ENCODE assay signal across 10 cellular contexts in genomic region chrX:39816871-39817731, GRCh38.
DNase-seq lines count a peak whose midpoint lies in the region; ATAC-seq and TF ChIP-seq lines count a peak whose summit lies in the region.
"Had no signal": no experiment of that assay in that cellular context is flagged by ENCODE, and none has a peak within 500 bp of the region (broad histone marks: within the 10 kb centered on the region; RNA-seq: fewer than 3 reads in every experiment).

No MANE protein-coding gene starts in this region.

- no peak overlapping the region for H3K9ac ChIP-seq in SK-N-SH

- H3K9me2 ChIP-seq in SK-N-SH = no peaks in the 10 kb centered on the region

- H3K4me1 Mint-ChIP-seq in activated CD4-positive, alpha-beta T cell treated with anti-CD3 and anti-CD28 coated beads, Interleukin-2, amount 10 ng/mL, durations not matched to agents 7 days and 5 days = peaks cover 33% of the 10 kb centered on the region
- peaks cover 26% of the 10 kb centered on the region for H3K4me1 Mint-ChIP-seq in stimulated activated effector memory CD8-positive, alpha-beta T cell treated with anti-CD3 and anti-CD28 coated beads, Interleukin-12 subunit alpha, Interleukin-12 subunit beta, amount 100 ng/mL, for 72 hours

- peaks cover 5% of the 10 kb centered on the region for H3K27me3 ChIP-seq in SK-N-SH (ENCODE audit: insufficient read depth)

- CTCF ChIA-PET in activated CD4-positive, alpha-beta T cell treated with anti-CD3 and anti-CD28 coated beads, Interleukin-2, amount 10 ng/mL, durations not matched to agents 7 days and 5 days (lab: Charles Lee) = interaction anchor here (0.6 to 3.2 kb wide), 5 partner anchors 10 to 351 kb away, joined by 3 to 10 read pairs (median 3); no protein-coding TSS in a partner anchor
- CTCF ChIA-PET in SK-N-SH (lab: Yijun Ruan, JAX) = interaction anchor here (1.3 to 2.5 kb wide), 3 partner anchors 33 to 272 kb away, joined by 3 to 9 read pairs (median 6); no protein-coding TSS in a partner anchor

- H3K4me3 ChIP-seq in SK-N-SH (ENCODE audit: low read depth in 2 of 2, low read length in 1 of 2) = 0 out of 4 replicates have a peak overlapping the region, but pooled peaks of 1 of the 2 experiments have one; percentile 25
- H3K4me3 ChIP-seq in fibroblast of mammary gland (ENCODE audit: control insufficient read depth, low read depth, low read length) = no peak overlapping the region
- H3K4me3 ChIP-seq: prostate gland had no signal

- H3K36me3 Mint-ChIP-seq in activated CD4-positive, alpha-beta T cell treated with anti-CD3 and anti-CD28 coated beads, Interleukin-2, amount 10 ng/mL, durations not matched to agents 7 days and 5 days (ENCODE audit: low read depth) = no peaks in the 10 kb centered on the region
- H3K36me3 Mint-ChIP-seq in stimulated activated effector memory CD8-positive, alpha-beta T cell treated with anti-CD3 and anti-CD28 coated beads, Interleukin-12 subunit alpha, Interleukin-12 subunit beta, amount 100 ng/mL, for 72 hours = no peaks in the 10 kb centered on the region
- H3K36me3 Mint-ChIP-seq: CD4-positive, CD25-positive, alpha-beta regulatory T cell had no signal

- ATAC-seq in stimulated activated effector memory CD8-positive, alpha-beta T cell treated with anti-CD3 and anti-CD28 coated beads, Interleukin-12 subunit alpha, Interleukin-12 subunit beta, amount 100 ng/mL, for 72 hours = peak; percentile 56
- ATAC-seq in GM19395 (IDR thresholded peaks at IDR 0.05; ENCODE audit: unreplicated experiment) = no peak

- no peaks in the 10 kb centered on the region for H3K9me3 ChIP-seq in SK-N-SH
- H3K9me3 ChIP-seq: prostate gland had no signal

- no peaks in the 10 kb centered on the region for H3K9me3 Mint-ChIP-seq in activated CD4-positive, alpha-beta T cell treated with anti-CD3 and anti-CD28 coated beads, Interleukin-2, amount 10 ng/mL, durations not matched to agents 7 days and 5 days
- H3K9me3 Mint-ChIP-seq in stimulated activated effector memory CD8-positive, alpha-beta T cell treated with anti-CD3 and anti-CD28 coated beads, Interleukin-12 subunit alpha, Interleukin-12 subunit beta, amount 100 ng/mL, for 72 hours = no peaks in the 10 kb centered on the region

- no peaks in the 10 kb centered on the region for H3K36me3 ChIP-seq in SK-N-SH (replicated peaks in 1 of 2; ENCODE audit: control insufficient read depth in 1 of 2, insufficient read depth in 2 of 2, low read length in 1 of 2)
- H3K36me3 ChIP-seq: prostate gland had no signal

- no peak for TF ChIP-seq CTCF in SK-N-SH (IDR thresholded peaks at IDR 0.05)
- TF ChIP-seq CTCF in fibroblast of mammary gland (conservative IDR thresholded peaks at IDR 0.05; ENCODE audit: control insufficient read depth, insufficient read depth, low read depth, low read length) = no peak

- no peaks in the 10 kb centered on the region for H3K79me2 ChIP-seq in SK-N-SH (ENCODE audit: insufficient read depth)

- no peaks in the 10 kb centered on the region for H3F3A ChIP-seq in SK-N-SH (replicated peaks; ENCODE audit: insufficient read depth)

- peak; percentile 8 for DNase-seq in activated CD4-positive, alpha-beta T cell treated with anti-CD3 and anti-CD28 coated beads, Interleukin-2, amount 10 ng/mL, durations not matched to agents 7 days and 5 days
- no peak for DNase-seq in activated CD4-positive, alpha-beta T cell treated with anti-CD3 and anti-CD28 coated beads for 48 hours
- no peak for DNase-seq in SK-N-SH
- peak; percentile 62 for DNase-seq in fibroblast of mammary gland (ENCODE audit: low read depth)
- no peak for DNase-seq in stimulated activated effector memory CD8-positive, alpha-beta T cell treated with anti-CD3 and anti-CD28 coated beads, Interleukin-12 subunit alpha, Interleukin-12 subunit beta, amount 100 ng/mL, for 72 hours (ENCODE audit: low spot score in 2 of 2)
- DNase-seq in NCI-H1092 (lab: John Stamatoyannopoulos, UW) = no peak
- no peak for DNase-seq in T-helper 9 cell

- H3K4me1 ChIP-seq in SK-N-SH (ENCODE audit: control insufficient read depth in 1 of 2, insufficient read depth in 2 of 2, low read depth in 1 of 2, low read length in 1 of 2) = peaks cover 0 to 65% of the 10 kb centered on the region in 2 experiments; a peak in 1 of 4 replicates
- H3K4me1 ChIP-seq: prostate gland had no signal

- POLR2A ChIA-PET in activated CD4-positive, alpha-beta T cell treated with anti-CD3 and anti-CD28 coated beads, Interleukin-2, amount 10 ng/mL, durations not matched to agents 7 days and 5 days (lab: Charles Lee) = interaction anchor here (0.6 kb wide), 1 partner anchor 440 kb away, joined by 8 read pairs; no protein-coding TSS in a partner anchor
- POLR2A ChIA-PET in SK-N-SH (lab: Yijun Ruan, JAX) = interaction anchor here (0.8 to 2.4 kb wide), 3 partner anchors 101 to 193 kb away, joined by 3 to 11 read pairs (median 5); no protein-coding TSS in a partner anchor

- H3K27me3 Mint-ChIP-seq in activated CD4-positive, alpha-beta T cell treated with anti-CD3 and anti-CD28 coated beads, Interleukin-2, amount 10 ng/mL, durations not matched to agents 7 days and 5 days = peaks cover 5% of the 10 kb centered on the region

- H3K4me2 ChIP-seq in SK-N-SH = peak overlapping the region; percentile 31; the same call in 1 of the 2 replicates

- 49% methylated on average over 14 of the region's 16 CpGs for WGBS in SK-N-SH (ENCODE audit: low lambda C conversion rate)

- H4K20me1 ChIP-seq in SK-N-SH (ENCODE audit: insufficient read depth) = no peaks in the 10 kb centered on the region

- no peak for TF ChIP-seq RAD21 in SK-N-SH (IDR thresholded peaks at IDR 0.05; ENCODE audit: low read length)

- peak overlapping the region; percentile 39; the same call in 1 of the 2 replicates for H2AFZ ChIP-seq in SK-N-SH (ENCODE audit: low read depth)

- H3K27ac ChIP-seq in SK-N-SH (ENCODE audit: low read depth in 2 of 2, low read length in 1 of 2) = peak overlapping the region in 1 of 2 experiments; percentile 92; a peak in 2 of 4 replicates
- H3K27ac ChIP-seq: prostate gland had no signal

- no peak for TF ChIP-seq EP300 in SK-N-SH (IDR thresholded peaks at IDR 0.05; ENCODE audit: borderline replicate concordance in 1 of 2, low read depth in 1 of 2, low read length in 1 of 2)

- H3K27ac Mint-ChIP-seq in activated CD4-positive, alpha-beta T cell treated with anti-CD3 and anti-CD28 coated beads, Interleukin-2, amount 10 ng/mL, durations not matched to agents 7 days and 5 days = peak overlapping the region; percentile 84
- no peak overlapping the region for H3K27ac Mint-ChIP-seq in stimulated activated effector memory CD8-positive, alpha-beta T cell treated with anti-CD3 and anti-CD28 coated beads, Interleukin-12 subunit alpha, Interleukin-12 subunit beta, amount 100 ng/mL, for 72 hours

- H3K4me3 Mint-ChIP-seq in activated CD4-positive, alpha-beta T cell treated with anti-CD3 and anti-CD28 coated beads, Interleukin-2, amount 10 ng/mL, durations not matched to agents 7 days and 5 days = peak overlapping the region; percentile 27
- no peak overlapping the region for H3K4me3 Mint-ChIP-seq in stimulated activated effector memory CD8-positive, alpha-beta T cell treated with anti-CD3 and anti-CD28 coated beads, Interleukin-12 subunit alpha, Interleukin-12 subunit beta, amount 100 ng/mL, for 72 hours

TF ChIP-seq in SK-N-SH, 30 proteins besides CTCF, POLR2A, EP300 and RAD21 (continues in another document):
- TF ChIP-seq REST (IDR thresholded peaks at IDR 0.05; ENCODE audit: low read depth, low read length) (no peak), POLR2AphosphoS5 (IDR thresholded peaks at IDR 0.05; ENCODE audit: low read depth, low read length) (no peak), MEF2A (IDR thresholded peaks at IDR 0.05; ENCODE audit: borderline replicate concordance, low read depth) (no peak), SIN3A (IDR thresholded peaks at IDR 0.05; ENCODE audit: borderline replicate concordance, low read depth, low read length) (no peak), NFIC (IDR thresholded peaks at IDR 0.05; ENCODE audit: borderline replicate concordance) (no peak), FOXJ3 (CRISPR knock-in tag; IDR thresholded peaks at IDR 0.05) (no peak), ELF1 (IDR thresholded peaks at IDR 0.05) (no peak), PBX3 (IDR thresholded peaks at IDR 0.05) (no peak)

Comparison
In these comparisons a context has a peak if more than half of its experiments do, and no peak if none do; other contexts are left out.
1. DNase-seq: peak in activated CD4-positive, alpha-beta T cell treated with anti-CD3 and anti-CD28 coated beads, Interleukin-2, amount 10 ng/mL, durations not matched to agents 7 days and 5 days (single experiment) and fibroblast of mammary gland (single experiment); none in activated CD4-positive, alpha-beta T cell treated with anti-CD3 and anti-CD28 coated beads for 48 hours (single experiment), SK-N-SH (single experiment), stimulated activated effector memory CD8-positive, alpha-beta T cell treated with anti-CD3 and anti-CD28 coated beads, Interleukin-12 subunit alpha, Interleukin-12 subunit beta, amount 100 ng/mL, for 72 hours (0 of 2), NCI-H1092 (single experiment) and T-helper 9 cell (single experiment).